Comparison of ENCODE assay signal across 8 cellular contexts in the genomic region with DNA sequence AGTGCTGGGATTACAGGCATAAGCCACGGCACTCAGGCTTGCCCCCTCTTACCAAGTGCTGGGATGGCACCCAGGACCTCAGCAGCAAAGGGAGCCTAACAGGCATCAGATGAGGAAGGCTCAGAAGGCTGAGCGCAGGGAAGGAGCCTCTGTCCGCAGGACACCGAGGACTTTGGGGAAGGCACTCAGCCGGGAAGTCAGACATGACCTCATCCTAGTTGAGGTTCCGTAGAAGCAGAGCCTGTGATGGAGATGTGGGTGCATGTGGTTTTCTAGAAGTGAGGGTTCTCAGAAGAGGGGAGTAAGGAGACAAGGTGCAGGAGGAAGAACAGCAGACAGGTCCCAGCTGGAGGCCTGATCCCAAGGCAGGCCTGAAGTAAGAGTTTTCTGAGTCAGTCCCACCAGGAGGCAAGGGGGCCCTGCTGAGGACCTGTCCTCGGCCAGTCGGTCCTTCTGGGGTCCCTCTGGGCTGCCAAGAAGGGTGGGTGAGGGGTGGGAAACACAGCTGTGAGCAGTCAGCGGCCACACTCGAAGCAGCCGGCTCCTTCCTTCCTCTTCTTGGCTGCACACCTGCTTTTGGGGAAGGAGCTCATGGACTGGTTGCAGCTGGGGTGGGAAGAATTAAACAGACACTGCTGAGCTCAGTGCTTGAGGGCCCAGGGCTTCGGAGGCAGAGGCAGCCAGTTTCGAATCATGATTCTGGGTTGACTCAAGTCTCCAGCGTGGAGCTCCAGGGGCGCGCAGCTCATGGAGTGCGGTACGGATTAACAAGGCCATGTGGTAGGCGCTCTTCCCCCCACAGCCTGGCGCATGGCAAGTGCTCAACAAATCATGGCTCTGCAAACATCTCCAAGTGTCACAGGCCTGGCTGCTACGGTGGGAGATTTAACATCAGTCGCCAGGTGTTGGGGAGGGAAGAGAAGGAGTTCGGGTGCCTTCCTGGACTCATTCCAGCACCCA. TPM values are rescaled to one million over a fixed set of nuclear protein-coding genes. Genes with fewer than 3 reads are reported as not detected.
A peak's percentile ranks its signal among the peaks of the same experiment; 100 is the strongest.
DNase-seq lines count a peak whose midpoint lies in the region; ATAC-seq and TF ChIP-seq lines count a peak whose summit lies in the region.

No MANE protein-coding gene starts in this region.

- intact Hi-C loops in Calu3 (cut with micrococcal nuclease; ENCODE audit: unreplicated experiment), result no loop called here
- intact Hi-C loops in dendritic cell treated with granulocyte-macrophage colony-stimulating factor and Interleukin-4, amounts not matched to agents 40 ng/mL and 50 ng/mL, for 4 days (cut with micrococcal nuclease), result loop anchor here (1.0 to 5.0 kb wide), 3 partner anchors 16 to 47 kb away; no protein-coding TSS in a partner anchor

- BruUV-seq in Calu3 (replicated peaks; lab: Mats Ljungman, UMichigan), result no TSS peak

- DNase-seq in Calu3, result no peak
- DNase-seq in NOMO-1 (lab: John Stamatoyannopoulos, UW; ENCODE audit: unreplicated experiment in 2 of 2), result peak; percentile 67 to 68
- DNase-seq in globus pallidus (ENCODE audit: low spot score), result no peak
- no peak for DNase-seq in GM10248 (ENCODE audit: extremely low spot score)
- no peak for DNase-seq in Karpas-422

- no peak for ATAC-seq in HG03432 (IDR thresholded peaks at IDR 0.05; ENCODE audit: unreplicated experiment)

- H3K4me1 ChIP-seq in neutrophil (ENCODE audit: control insufficient read depth in 1 of 2, insufficient read depth in 1 of 2, low read depth in 1 of 2, low read length in 1 of 2) (peaks cover 93 to 96% of the 10 kb centered on the region in 2 experiments), Karpas-422 (ENCODE audit: low read length) (no peaks in the 10 kb centered on the region; the same call in 1 of the 2 replicates)

- no peak overlapping the region for H3K9ac ChIP-seq in Karpas-422 (ENCODE audit: low read length)

- peaks cover 74% of the 10 kb centered on the region for H3K4me1 Mint-ChIP-seq in Calu3 (ENCODE audit: low read depth, unreplicated experiment)
- peaks cover 89% of the 10 kb centered on the region for H3K4me1 Mint-ChIP-seq in dendritic cell treated with granulocyte-macrophage colony-stimulating factor and Interleukin-4, amounts not matched to agents 40 ng/mL and 50 ng/mL, for 4 days (ENCODE audit: low read depth)

- H3K36me3 Mint-ChIP-seq in Calu3 (ENCODE audit: insufficient read depth, unreplicated experiment), result peaks cover 19% of the 10 kb centered on the region
- H3K36me3 Mint-ChIP-seq in dendritic cell treated with granulocyte-macrophage colony-stimulating factor and Interleukin-4, amounts not matched to agents 40 ng/mL and 50 ng/mL, for 4 days (ENCODE audit: low read depth), result no peaks in the 10 kb centered on the region

- no peaks in the 10 kb centered on the region for H3K79me2 ChIP-seq in Karpas-422 (ENCODE audit: low read length)

- POLR2A ChIA-PET in GM10248 (lab: Yijun Ruan, JAX), result interaction anchor here (0.5 to 1.0 kb wide), 2 partner anchors 97 to 378 kb away, joined by 3 to 4 read pairs; no protein-coding TSS in a partner anchor

- H3K4me3 Mint-ChIP-seq in Calu3 (ENCODE audit: low read depth, unreplicated experiment), result no peak overlapping the region
- no peak overlapping the region for H3K4me3 Mint-ChIP-seq in dendritic cell treated with granulocyte-macrophage colony-stimulating factor and Interleukin-4, amounts not matched to agents 40 ng/mL and 50 ng/mL, for 4 days

- H3K9me3 ChIP-seq in neutrophil (no peaks in the 10 kb centered on the region), Karpas-422 (ENCODE audit: low read length) (no peaks in the 10 kb centered on the region)

- no peak overlapping the region for H3K4me2 ChIP-seq in Karpas-422 (ENCODE audit: low read depth, low read length, poor library complexity, severe bottlenecking)

- peak overlapping the region; percentile 96 for H3K27ac ChIP-seq in neutrophil
- H3K27ac ChIP-seq in Karpas-422 (ENCODE audit: low read length), result no peak overlapping the region

- CTCF ChIA-PET in Calu3 (lab: Charles Lee), result interaction anchor here (0.6 to 1.8 kb wide), 5 partner anchors 9 to 162 kb away, joined by 3 to 5 read pairs (median 4); no protein-coding TSS in a partner anchor
- CTCF ChIA-PET in GM10248 (lab: Yijun Ruan, JAX), result interaction anchor here (1.0 to 5.3 kb wide), 5 partner anchors 11 to 223 kb away, joined by 3 to 41 read pairs (median 4); no protein-coding TSS in a partner anchor

- no peaks in the 10 kb centered on the region for H3K9me2 ChIP-seq in Karpas-422 (replicated peaks; ENCODE audit: insufficient read depth, low read length)

- H3K36me3 ChIP-seq in neutrophil (no peaks in the 10 kb centered on the region), Karpas-422 (ENCODE audit: insufficient read depth, low read length) (no peaks in the 10 kb centered on the region)

- H3K27ac Mint-ChIP-seq in Calu3 (ENCODE audit: unreplicated experiment), result peak overlapping the region; percentile 91
- H3K27ac Mint-ChIP-seq in dendritic cell treated with granulocyte-macrophage colony-stimulating factor and Interleukin-4, amounts not matched to agents 40 ng/mL and 50 ng/mL, for 4 days, result peak overlapping the region; percentile 80

- TF ChIP-seq CTCF in Calu3 (IDR thresholded peaks at IDR 0.05; ENCODE audit: unreplicated experiment) (no peak), neutrophil (IDR thresholded peaks at IDR 0.05) (peak; percentile 40), GM10248 (IDR thresholded peaks at IDR 0.05; ENCODE audit: control extremely low read depth, extremely low read depth, low read depth, missing control alignments) (no peak)

- no peaks in the 10 kb centered on the region for H3K27me3 Mint-ChIP-seq in Calu3 (ENCODE audit: unreplicated experiment)
- H3K27me3 Mint-ChIP-seq in dendritic cell treated with granulocyte-macrophage colony-stimulating factor and Interleukin-4, amounts not matched to agents 40 ng/mL and 50 ng/mL, for 4 days, result peaks cover 2% of the 10 kb centered on the region

- H3K4me3 ChIP-seq in neutrophil (ENCODE audit: low read depth in 1 of 2, low read length in 1 of 2), result peak overlapping the region; percentile 49 to 61
- no peak overlapping the region for H3K4me3 ChIP-seq in Karpas-422 (ENCODE audit: low read length)

- H3K9me3 Mint-ChIP-seq in Calu3 (ENCODE audit: low read depth, unreplicated experiment), result no peaks in the 10 kb centered on the region
- no peaks in the 10 kb centered on the region for H3K9me3 Mint-ChIP-seq in dendritic cell treated with granulocyte-macrophage colony-stimulating factor and Interleukin-4, amounts not matched to agents 40 ng/mL and 50 ng/mL, for 4 days

- no peaks in the 10 kb centered on the region for H3K27me3 ChIP-seq in neutrophil
- H3K27me3 ChIP-seq in Karpas-422 (ENCODE audit: low read length), result no peaks in the 10 kb centered on the region

- no peak overlapping the region for H2AFZ ChIP-seq in Karpas-422 (ENCODE audit: low read length)

- no peaks in the 10 kb centered on the region for H4K20me1 ChIP-seq in Karpas-422 (ENCODE audit: insufficient read depth, low read depth, low read length)

RNA-seq across cellular contexts. Expression of gene SNN, which starts 38.9 kb away (rescaled TPM):
- 26.0 and 31.3 TPM in 2 replicates for total RNA-seq in Calu3 (2022)
- 27.4 and 34.2 TPM in 2 replicates for total RNA-seq in Karpas-422 (2014; rRNA removed; shearing (Covaris generic); ENCODE audit: low replicate concordance)

RNA-seq across cellular contexts. Expression of gene LITAF, which starts 42.6 kb away (rescaled TPM):
- total RNA-seq in Calu3 (2022), result 328 and 443 TPM in 2 replicates
- 2.6 TPM in 1 of 2 replicates, not detected in the other for total RNA-seq in Karpas-422 (2014; rRNA removed; shearing (Covaris generic); ENCODE audit: low replicate concordance)

Comparison
In these comparisons a context has a peak if more than half of its experiments do, and no peak if none do; other contexts are left out.
1. DNase-seq: peak in NOMO-1 (2 of 2); none in Calu3 (single experiment), globus pallidus (single experiment), GM10248 (single experiment) and Karpas-422 (single experiment).
2. RNA of gene LITAF, which starts 42.6 kb away (total RNA-seq): 328 to 443 TPM in Calu3; 2.6 TPM in Karpas-422; every median in the first group is over 10 times any median in the second.